Comparison of ENCODE assay signal across 10 cellular contexts in genomic region chr2:112636605-112637288, GRCh38.
DNase-seq lines count a peak whose midpoint lies in the region; ATAC-seq and TF ChIP-seq lines count a peak whose summit lies in the region.
"Had no signal": no experiment of that assay in that cellular context is flagged by ENCODE, and none has a peak within 500 bp of the region (broad histone marks: within the 10 kb centered on the region; RNA-seq: fewer than 3 reads in every experiment).

No MANE protein-coding gene starts in this region.

- peak; percentile 54 for DNase-seq in activated CD4-positive, alpha-beta T cell treated with anti-CD3 and anti-CD28 coated beads for 48 hours
- DNase-seq in activated CD4-positive, alpha-beta T cell treated with anti-CD3 and anti-CD28 coated beads, Interleukin-2, amount 50 U/mL, for 4 hours = no peak
- DNase-seq in NOMO-1 treated with DMSO at 0.1 percent for 48 hours (lab: John Stamatoyannopoulos, UW; ENCODE audit: unreplicated experiment) (peak; percentile 87), DMS153 (lab: John Stamatoyannopoulos, UW) (no peak), RKO (ENCODE audit: low spot score) (no peak), NCI-H2196 treated with DMSO at 0.1 percent for 48 hours (lab: John Stamatoyannopoulos, UW; ENCODE audit: unreplicated experiment) (no peak)
- DNase-seq: NCI-H524, occipital lobe had no signal

- H3K4me1 ChIP-seq in neutrophil (ENCODE audit: control insufficient read depth in 1 of 2, insufficient read depth in 1 of 2, low read depth in 1 of 2, low read length in 1 of 2) = peaks cover 23 to 30% of the 10 kb centered on the region in 2 experiments

- H3K4me3 ChIP-seq in neutrophil (ENCODE audit: low read depth in 1 of 2, low read length in 1 of 2) = no peak overlapping the region

- H3K27ac ChIP-seq in neutrophil = peak overlapping the region; percentile 25

- ATAC-seq in HG02763 (IDR thresholded peaks at IDR 0.05; ENCODE audit: unreplicated experiment) = peak; percentile 84

- no peak for TF ChIP-seq CTCF in neutrophil (IDR thresholded peaks at IDR 0.05)

- H3K9me3 ChIP-seq in neutrophil = no peaks in the 10 kb centered on the region

- no peaks in the 10 kb centered on the region for H3K36me3 ChIP-seq in neutrophil

- H3K27me3 ChIP-seq in neutrophil = no peaks in the 10 kb centered on the region

Comparison
In these comparisons a context has a peak if more than half of its experiments do, and no peak if none do; other contexts are left out.
1. DNase-seq: peak in activated CD4-positive, alpha-beta T cell treated with anti-CD3 and anti-CD28 coated beads for 48 hours (single experiment) and NOMO-1 treated with DMSO at 0.1 percent for 48 hours (single experiment); none in activated CD4-positive, alpha-beta T cell treated with anti-CD3 and anti-CD28 coated beads, Interleukin-2, amount 50 U/mL, for 4 hours (0 of 2), DMS153 (single experiment), RKO (single experiment) and NCI-H2196 treated with DMSO at 0.1 percent for 48 hours (single experiment).